In genomic region chr2:228674155-228674554, GRCh38 we compare ENCODE assay signal across 17 cellular contexts.
"Had no signal": no experiment of that assay in that cellular context is flagged by ENCODE, and none has a peak within 500 bp of the region (broad histone marks: within the 10 kb centered on the region; RNA-seq: fewer than 3 reads in every experiment).

No MANE protein-coding gene starts in this region.

- ATAC-seq: activated T-cell treated with anti-CD3 and anti-CD28 coated beads, Interleukin-2, amount 50 U/mL, for 72 hours; mucosa of descending colon; naive thymus-derived CD4-positive, alpha-beta T cell; stimulated activated memory B cell treated with anti-CD40 and anti-IgM and Interleukin-4, amounts not matched to agents 10 μg/mL and 1 μg/mL and 100 μg/mL, for 72 hours had no signal

- DNase-seq: activated CD4-positive, alpha-beta T cell treated with anti-CD3 and anti-CD28 coated beads for 1 hour; activated CD4-positive, alpha-beta T cell treated with anti-CD3 and anti-CD28 coated beads, Interleukin-2, amount 50 U/mL, for 4 hours; activated effector memory CD4-positive, alpha-beta T cell treated with anti-CD3 and anti-CD28 coated beads, Interleukin-2, amount 50 U/mL, for 16 hours; activated naive CD4-positive, alpha-beta T cell treated with anti-CD3 and anti-CD28 coated beads, Interleukin-2, amount 50 U/mL, for 16 hours; activated T-cell treated with anti-CD3 and anti-CD28 coated beads, Interleukin-2, amount 50 U/mL, for 72 hours; aorta; foreskin melanocyte; mucosa of descending colon; naive thymus-derived CD4-positive, alpha-beta T cell; sigmoid colon; spleen; stimulated activated CD4-positive, alpha-beta T cell treated with anti-CD3 and anti-CD28 coated beads, Interleukin-4, amount 100 ng/mL, for 4 hours; T-helper 2 cell; testis; upper lobe of left lung; WERI-Rb-1 had no signal
